ENCODE assay signal across 14 cellular contexts in the genomic region with DNA sequence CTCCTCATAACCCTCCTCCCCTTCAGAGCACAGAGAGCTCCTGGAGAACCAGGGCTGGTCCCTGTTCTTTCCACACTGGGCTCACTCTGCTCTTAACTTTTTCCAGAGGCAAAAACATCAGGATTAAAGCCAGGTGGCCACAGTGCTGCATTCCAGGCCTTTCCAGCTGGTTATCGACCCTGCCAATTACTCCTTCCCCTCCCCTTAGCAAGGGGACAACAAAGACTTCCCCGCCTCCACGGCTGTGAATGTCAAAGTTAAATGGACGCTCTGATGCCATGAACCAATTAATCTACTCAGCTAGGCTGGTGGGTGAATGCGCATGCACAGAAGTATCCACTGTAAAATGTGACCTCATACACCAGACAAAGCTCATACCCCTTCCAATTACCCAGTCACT. TPM values are rescaled to one million over a fixed set of nuclear protein-coding genes. Genes with fewer than 3 reads are reported as not detected.
A peak's percentile ranks its signal among the peaks of the same experiment; 100 is the strongest.
DNase-seq lines count a peak whose midpoint lies in the region; ATAC-seq, FAIRE-seq and TF ChIP-seq lines count a peak whose summit lies in the region.
"Had no signal": no experiment of that assay in that cellular context is flagged by ENCODE, and none has a peak within 500 bp of the region (broad histone marks: within the 10 kb centered on the region; RNA-seq: fewer than 3 reads in every experiment).

No MANE protein-coding gene starts in this region.

- H3K4me3 ChIP-seq in right lobe of liver (no peak overlapping the region), HepG2 (replicated peaks in 1 of 3; ENCODE audit: insufficient read depth in 1 of 3, low read depth in 2 of 3, low read length in 3 of 3) (no peak overlapping the region), fibroblast of the aortic adventitia (ENCODE audit: low read depth, low read length) (no peak overlapping the region), neural progenitor cell (no peak overlapping the region), vagina (no peak overlapping the region)

- intact Hi-C loops in right lobe of liver (cut with DNase I) (no loop called here), HepG2 (cut with micrococcal nuclease; ENCODE audit: unreplicated experiment) (no loop called here), vagina (cut with DNase I) (no loop called here)

- POLR2A ChIA-PET in HepG2 (lab: Yijun Ruan, JAX): interaction anchor here (1.0 to 2.8 kb wide), 4 partner anchors 13 to 71 kb away, joined by 3 to 16 read pairs (median 6); a partner anchor contains a TSS

- H3K27me3 ChIP-seq in right lobe of liver (no peaks in the 10 kb centered on the region), HepG2 (ENCODE audit: control insufficient read depth in 1 of 2, insufficient read depth in 2 of 2, low read length in 2 of 2) (no peaks in the 10 kb centered on the region), neural progenitor cell (no peaks in the 10 kb centered on the region), vagina (no peaks in the 10 kb centered on the region)
- H3K27me3 ChIP-seq: neutrophil had no signal

- H3K36me3 Mint-ChIP-seq in neural progenitor cell: peaks cover 43% of the 10 kb centered on the region

- H3K36me3 ChIP-seq in right lobe of liver (peaks cover 5 to 57% (median 12%) of the 10 kb centered on the region in 4 donors), HepG2 (replicated peaks in 1 of 2; ENCODE audit: control insufficient read depth in 1 of 2, insufficient read depth in 2 of 2, low read length in 2 of 2) (peaks cover 49 to 79% of the 10 kb centered on the region in 2 experiments), neural progenitor cell (peaks cover 6% of the 10 kb centered on the region), vagina (peaks cover 9 to 69% of the 10 kb centered on the region in 2 donors)

- TF ChIP-seq RAD21 in HepG2 (CRISPR knock-in tag; IDR thresholded peaks at IDR 0.05): no peak

- CTCF ChIA-PET in HepG2 (lab: Yijun Ruan, JAX; ENCODE audit: low intra/inter-chr PET ratio, low total read pairs): no interaction called here

- TF ChIP-seq CTCF in right lobe of liver (IDR thresholded peaks at IDR 0.05) (no peak), HepG2 (CRISPR knock-in tag; IDR thresholded peaks at IDR 0.05) (no peak), fibroblast of the aortic adventitia (IDR thresholded peaks at IDR 0.05; ENCODE audit: insufficient read depth, low read length) (no peak), neural progenitor cell (IDR thresholded peaks at IDR 0.05) (no peak), vagina (IDR thresholded peaks at IDR 0.05) (no peak)

- FAIRE-seq in HepG2 (lab: Jason Lieb, UNC): no peak
- FAIRE-seq: GM18507 had no signal

- TF ChIP-seq POLR2A in right lobe of liver (IDR thresholded peaks at IDR 0.05) (no peak), HepG2 (IDR thresholded peaks at IDR 0.05; ENCODE audit: insufficient read depth in 1 of 2, low read depth in 2 of 2, low read length in 2 of 2) (no peak), vagina (IDR thresholded peaks at IDR 0.05) (no peak)

- H4K20me1 ChIP-seq in HepG2 (ENCODE audit: insufficient read depth, low read length): no peaks in the 10 kb centered on the region
- H4K20me1 ChIP-seq in neural progenitor cell (ENCODE audit: low read depth): peaks cover 8% of the 10 kb centered on the region

- H3K4me2 ChIP-seq in HepG2 (ENCODE audit: low read depth, low read length) (no peak overlapping the region), neural progenitor cell (no peak overlapping the region)

- H3K9me3 Mint-ChIP-seq in neural progenitor cell: no peaks in the 10 kb centered on the region

- H3F3A ChIP-seq in neural progenitor cell (ENCODE audit: low read depth): peaks cover 5% of the 10 kb centered on the region

- H3K4me1 ChIP-seq in right lobe of liver: peaks cover 0 to 17% (median 10%) of the 10 kb centered on the region in 4 donors
- peaks cover 25% of the 10 kb centered on the region for H3K4me1 ChIP-seq in HepG2 (ENCODE audit: insufficient read depth, low read length)
- no peaks in the 10 kb centered on the region for H3K4me1 ChIP-seq in neural progenitor cell
- peaks cover 18% of the 10 kb centered on the region for H3K4me1 ChIP-seq in vagina

- WGBS in right lobe of liver (ENCODE audit: insufficient coverage, low coverage, low lambda C conversion rate, missing lambda C conversion rate): 34% methylated on average over 5 of the region's 5 CpGs
- WGBS in HepG2 (ENCODE audit: low lambda C conversion rate): 89% methylated on average over 5 of the region's 5 CpGs

- H3K27me3 Mint-ChIP-seq in neural progenitor cell (ENCODE audit: insufficient read depth, low read depth): peaks cover 6% of the 10 kb centered on the region

- H3K27ac ChIP-seq in right lobe of liver (peak overlapping the region; percentile 10 to 87 (median 24)), HepG2 (ENCODE audit: extremely low read length, insufficient read depth, low read length) (no peak overlapping the region), neural progenitor cell (no peak overlapping the region), vagina (peak overlapping the region; percentile 85)
- H3K27ac ChIP-seq: neutrophil had no signal

- ATAC-seq in right lobe of liver (peak; percentile 36 to 77 (median 53)), HepG2 (no peak), HG03025 (IDR thresholded peaks at IDR 0.05; ENCODE audit: low FRiP score, unreplicated experiment) (no peak), GM18517 (IDR thresholded peaks at IDR 0.05; ENCODE audit: unreplicated experiment) (no peak)

- DNase-seq in right lobe of liver (peak in 1 of 3 donors; percentile 59), HepG2 (ENCODE audit: low spot score) (no peak), fibroblast of the aortic adventitia (ENCODE audit: low read depth) (peak; percentile 88), neural progenitor cell (ENCODE audit: low spot score) (no peak), vagina (ENCODE audit: extremely low spot score in 2 of 2) (no peak)
- DNase-seq in activated T-cell treated with anti-CD3 and anti-CD28 coated beads, Interleukin-2, amount 50 U/mL, for 48 hours: no peak
- DNase-seq: DND-41; MV-4-11; stimulated activated CD4-positive, alpha-beta T cell treated with anti-CD3 and anti-CD28 coated beads, Interleukin-1b, Interleukin-23, amount 100 ng/mL, for 48 hours had no signal

- no peak for TF ChIP-seq EP300 in HepG2 (IDR thresholded peaks at IDR 0.05; ENCODE audit: low read depth in 2 of 2, low read length in 2 of 2)
- no peak for TF ChIP-seq EP300 in HepG2 (CRISPR knock-in tag; IDR thresholded peaks at IDR 0.05; ENCODE audit: borderline replicate concordance)

- no peaks in the 10 kb centered on the region for H3K9me3 ChIP-seq in right lobe of liver
- H3K9me3 ChIP-seq in HepG2 (ENCODE audit: low read length): no peaks in the 10 kb centered on the region
- no peaks in the 10 kb centered on the region for H3K9me3 ChIP-seq in neural progenitor cell (ENCODE audit: low read depth)
- no peaks in the 10 kb centered on the region for H3K9me3 ChIP-seq in vagina
- H3K9me3 ChIP-seq: neutrophil had no signal

- H3K4me1 Mint-ChIP-seq in neural progenitor cell: peaks cover 10% of the 10 kb centered on the region

- no TSS peak for BruUV-seq in HepG2 (replicated peaks; lab: Mats Ljungman, UMichigan)

- no peak overlapping the region for H3K4me3 Mint-ChIP-seq in neural progenitor cell

- H3K27ac Mint-ChIP-seq in neural progenitor cell: peak overlapping the region; percentile 4

- no peaks in the 10 kb centered on the region for H3K79me2 ChIP-seq in HepG2 (ENCODE audit: insufficient read depth, low read length)
- no peaks in the 10 kb centered on the region for H3K79me2 ChIP-seq in neural progenitor cell (ENCODE audit: low read depth)

- H3K9ac ChIP-seq in HepG2 (ENCODE audit: insufficient read depth, low read depth, low read length): no peak overlapping the region
- H3K9ac ChIP-seq in neural progenitor cell: no peak overlapping the region

- in situ Hi-C loops in HepG2 (cut with HindIII; ENCODE audit: extremely low pct_ligation_motif_present, low pct_unique_long_range_greater_than_20kb): no loop called here

- H2AFZ ChIP-seq in HepG2 (ENCODE audit: low read length) (no peak overlapping the region), neural progenitor cell (replicated peaks) (no peak overlapping the region)

RNA-seq across cellular contexts. Expression of a gene that starts 23.1 kb away (rescaled TPM):
- total RNA-seq in right lobe of liver (10 to 100 TPM; 16.6 to 95.9 (median 33.6) TPM), HepG2 (2016; rRNA removed; fragmentation: Illumina TruSeq; extraction: Trizol) (218 and 277 TPM in 2 replicates), fibroblast of the aortic adventitia (ENCODE audit: low replicate concordance) (64.1 and 159 TPM in 2 replicates), neural progenitor cell (ENCODE audit: low replicate concordance) (221 and 273 TPM in 2 replicates), vagina (74.9 TPM)
- 24.5 and 29.0 TPM in 2 replicates for total RNA-seq in HepG2 (2016; cell fraction: cytosol; rRNA removed; fragmentation: Illumina TruSeq; extraction: Trizol; ENCODE audit: low read depth)
- total RNA-seq in HepG2 (2016; cell fraction: insoluble cytoplasmic fraction; rRNA removed; fragmentation: Illumina TruSeq; extraction: Trizol): 218 and 232 TPM in 2 replicates
- 75.9 and 85.9 TPM in 2 replicates for total RNA-seq in HepG2 (2016; cell fraction: membrane; rRNA removed; fragmentation: Illumina TruSeq; extraction: Trizol)
- total RNA-seq in HepG2 (2016; cell fraction: nucleus; rRNA removed; fragmentation: Illumina TruSeq; extraction: Trizol): 147 and 157 TPM in 2 replicates
- 111 and 143 TPM in 2 replicates for polyA plus RNA-seq in HepG2 (2011; rRNA removed)
- polyA plus RNA-seq in HepG2 (2011; cell fraction: cytosol; rRNA removed): 98.4 and 118 TPM in 2 replicates
- polyA plus RNA-seq in HepG2 (2011; cell fraction: nucleus; rRNA removed): 94.3 and 115 TPM in 2 replicates
- polyA plus RNA-seq in HepG2 (2012): 93.3 and 115 TPM in 2 replicates
- polyA plus RNA-seq in HepG2 (2016; cell fraction: cytosol; fragmentation: Illumina TruSeq; extraction: Trizol; ENCODE audit: low read depth): 12.6 and 14.2 TPM in 2 replicates
- 183 and 215 TPM in 2 replicates for polyA plus RNA-seq in HepG2 (2016; cell fraction: insoluble cytoplasmic fraction; fragmentation: Illumina TruSeq; extraction: Trizol; ENCODE audit: low read depth)
- 30.1 and 37.0 TPM in 2 replicates for polyA plus RNA-seq in HepG2 (2016; cell fraction: membrane; fragmentation: Illumina TruSeq; extraction: Trizol; ENCODE audit: low read depth)
- polyA plus RNA-seq in HepG2 (2016; cell fraction: nucleus; fragmentation: Illumina TruSeq; extraction: Trizol; ENCODE audit: insufficient read depth, low read depth): 178 and 193 TPM in 2 replicates
- 364 TPM in 2 replicates for polyA minus RNA-seq in HepG2 (2011; rRNA and poly(A)+ RNA removed; ENCODE audit: low replicate concordance)
- 190 and 249 TPM in 2 replicates for polyA minus RNA-seq in HepG2 (2011; cell fraction: cytosol; rRNA and poly(A)+ RNA removed)
- 60.3 and 96.6 TPM in 2 replicates for polyA minus RNA-seq in HepG2 (2011; cell fraction: nucleus; rRNA and poly(A)+ RNA removed)

RNA-seq across cellular contexts. Expression of a gene that starts 30.4 kb away (rescaled TPM):
- 1 to 10 TPM; 2.9 to 7.0 (median 5.7) TPM for total RNA-seq in right lobe of liver
- 27.5 and 37.1 TPM in 2 replicates for total RNA-seq in HepG2 (2016; rRNA removed; fragmentation: Illumina TruSeq; extraction: Trizol)
- 2.5 and 3.0 TPM in 2 replicates for total RNA-seq in HepG2 (2016; cell fraction: cytosol; rRNA removed; fragmentation: Illumina TruSeq; extraction: Trizol; ENCODE audit: low read depth)
- 25.7 and 35.1 TPM in 2 replicates for total RNA-seq in HepG2 (2016; cell fraction: insoluble cytoplasmic fraction; rRNA removed; fragmentation: Illumina TruSeq; extraction: Trizol)
- 6.3 and 7.6 TPM in 2 replicates for total RNA-seq in HepG2 (2016; cell fraction: membrane; rRNA removed; fragmentation: Illumina TruSeq; extraction: Trizol)
- 18.3 and 20.0 TPM in 2 replicates for total RNA-seq in HepG2 (2016; cell fraction: nucleus; rRNA removed; fragmentation: Illumina TruSeq; extraction: Trizol)
- 7.4 and 7.7 TPM in 2 replicates for polyA plus RNA-seq in HepG2 (2011; rRNA removed)
- polyA plus RNA-seq in HepG2 (2011; cell fraction: cytosol; rRNA removed): 4.0 and 5.2 TPM in 2 replicates
- 5.7 and 5.8 TPM in 2 replicates for polyA plus RNA-seq in HepG2 (2011; cell fraction: nucleus; rRNA removed)
- 1.4 and 1.9 TPM in 2 replicates for polyA plus RNA-seq in HepG2 (2012)
- polyA plus RNA-seq in HepG2 (2016; cell fraction: cytosol; fragmentation: Illumina TruSeq; extraction: Trizol; ENCODE audit: low read depth): 0.03 and 0.08 TPM in 2 replicates
- polyA plus RNA-seq in HepG2 (2016; cell fraction: insoluble cytoplasmic fraction; fragmentation: Illumina TruSeq; extraction: Trizol; ENCODE audit: low read depth): 2.2 and 2.6 TPM in 2 replicates
- polyA plus RNA-seq in HepG2 (2016; cell fraction: membrane; fragmentation: Illumina TruSeq; extraction: Trizol; ENCODE audit: low read depth): 0.37 and 0.49 TPM in 2 replicates
- polyA plus RNA-seq in HepG2 (2016; cell fraction: nucleus; fragmentation: Illumina TruSeq; extraction: Trizol; ENCODE audit: insufficient read depth, low read depth): 5.5 and 6.3 TPM in 2 replicates
- 26.1 and 45.0 TPM in 2 replicates for polyA minus RNA-seq in HepG2 (2011; rRNA and poly(A)+ RNA removed; ENCODE audit: low replicate concordance)
- 22.9 and 26.0 TPM in 2 replicates for polyA minus RNA-seq in HepG2 (2011; cell fraction: cytosol; rRNA and poly(A)+ RNA removed)
- polyA minus RNA-seq in HepG2 (2011; cell fraction: nucleus; rRNA and poly(A)+ RNA removed): 10.8 and 17.8 TPM in 2 replicates
- total RNA-seq in fibroblast of the aortic adventitia (ENCODE audit: low replicate concordance): 29.0 and 30.4 TPM in 2 replicates
- 28.5 and 33.3 TPM in 2 replicates for total RNA-seq in neural progenitor cell (ENCODE audit: low replicate concordance)
- 15.2 TPM for total RNA-seq in vagina

RNA-seq across cellular contexts. Expression of a gene that starts 34.8 kb away (rescaled TPM):
- total RNA-seq in right lobe of liver (under 1 TPM in 3 of 6 experiments, not detected in 3; 0.12 to 0.13 (median 0.12) TPM), HepG2 (2016; rRNA removed; fragmentation: Illumina TruSeq; extraction: Trizol) (0.53 and 0.60 TPM in 2 replicates), fibroblast of the aortic adventitia (ENCODE audit: low replicate concordance) (0.16 and 1.2 TPM in 2 replicates), neural progenitor cell (ENCODE audit: low replicate concordance) (4.1 and 4.6 TPM in 2 replicates), vagina (1.7 TPM)
- 0.18 TPM in 1 of 2 replicates, not detected in the other for total RNA-seq in HepG2 (2016; cell fraction: cytosol; rRNA removed; fragmentation: Illumina TruSeq; extraction: Trizol; ENCODE audit: low read depth)
- total RNA-seq in HepG2 (2016; cell fraction: insoluble cytoplasmic fraction; rRNA removed; fragmentation: Illumina TruSeq; extraction: Trizol): 0.41 and 0.92 TPM in 2 replicates
- total RNA-seq in HepG2 (2016; cell fraction: membrane; rRNA removed; fragmentation: Illumina TruSeq; extraction: Trizol): 0.09 and 0.28 TPM in 2 replicates
- 0.37 and 1.4 TPM in 2 replicates for total RNA-seq in HepG2 (2016; cell fraction: nucleus; rRNA removed; fragmentation: Illumina TruSeq; extraction: Trizol)
- polyA plus RNA-seq in HepG2 (2011; rRNA removed): 0.48 and 0.73 TPM in 2 replicates
- 0.15 and 0.35 TPM in 2 replicates for polyA plus RNA-seq in HepG2 (2011; cell fraction: cytosol; rRNA removed)
- polyA plus RNA-seq in HepG2 (2011; cell fraction: nucleus; rRNA removed): 0.88 and 1.5 TPM in 2 replicates
- 0.57 and 0.59 TPM in 2 replicates for polyA plus RNA-seq in HepG2 (2012)
- polyA plus RNA-seq in HepG2 (2016; cell fraction: cytosol; fragmentation: Illumina TruSeq; extraction: Trizol; ENCODE audit: low read depth): 0.10 TPM in 1 of 2 replicates, not detected in the other
- 0.72 and 1.5 TPM in 2 replicates for polyA plus RNA-seq in HepG2 (2016; cell fraction: insoluble cytoplasmic fraction; fragmentation: Illumina TruSeq; extraction: Trizol; ENCODE audit: low read depth)
- polyA plus RNA-seq in HepG2 (2016; cell fraction: membrane; fragmentation: Illumina TruSeq; extraction: Trizol; ENCODE audit: low read depth): 0.08 TPM in 1 of 2 replicates, not detected in the other
- 0.74 and 1.3 TPM in 2 replicates for polyA plus RNA-seq in HepG2 (2016; cell fraction: nucleus; fragmentation: Illumina TruSeq; extraction: Trizol; ENCODE audit: insufficient read depth, low read depth)
- polyA minus RNA-seq in HepG2 (2011; rRNA and poly(A)+ RNA removed; ENCODE audit: low replicate concordance): 0.48 TPM in 1 of 2 replicates, not detected in the other
- not detected in 2 replicates for polyA minus RNA-seq in HepG2 (2011; cell fraction: cytosol; rRNA and poly(A)+ RNA removed)
- 1.3 and 4.0 TPM in 2 replicates for polyA minus RNA-seq in HepG2 (2011; cell fraction: nucleus; rRNA and poly(A)+ RNA removed)

RNA-seq across cellular contexts. Expression of a gene that starts 58.0 kb away (rescaled TPM):
- not detected for total RNA-seq in right lobe of liver
- 0.04 TPM in 1 of 2 replicates, not detected in the other for total RNA-seq in HepG2 (2016; rRNA removed; fragmentation: Illumina TruSeq; extraction: Trizol)
- total RNA-seq in HepG2 (2016; cell fraction: cytosol; rRNA removed; fragmentation: Illumina TruSeq; extraction: Trizol; ENCODE audit: low read depth): 0.09 TPM in 1 of 2 replicates, not detected in the other
- 0.04 and 0.09 TPM in 2 replicates for total RNA-seq in HepG2 (2016; cell fraction: insoluble cytoplasmic fraction; rRNA removed; fragmentation: Illumina TruSeq; extraction: Trizol)
- not detected in 2 replicates for total RNA-seq in HepG2 (2016; cell fraction: membrane; rRNA removed; fragmentation: Illumina TruSeq; extraction: Trizol)
- total RNA-seq in HepG2 (2016; cell fraction: nucleus; rRNA removed; fragmentation: Illumina TruSeq; extraction: Trizol): not detected in 2 replicates
- polyA plus RNA-seq in HepG2 (2011; rRNA removed): 0.05 and 0.08 TPM in 2 replicates
- 0.03 TPM in 1 of 2 replicates, not detected in the other for polyA plus RNA-seq in HepG2 (2011; cell fraction: cytosol; rRNA removed)
- 0.05 and 0.13 TPM in 2 replicates for polyA plus RNA-seq in HepG2 (2011; cell fraction: nucleus; rRNA removed)
- not detected in 2 replicates for polyA plus RNA-seq in HepG2 (2012)
- not detected in 2 replicates for polyA plus RNA-seq in HepG2 (2016; cell fraction: cytosol; fragmentation: Illumina TruSeq; extraction: Trizol; ENCODE audit: low read depth)
- polyA plus RNA-seq in HepG2 (2016; cell fraction: insoluble cytoplasmic fraction; fragmentation: Illumina TruSeq; extraction: Trizol; ENCODE audit: low read depth): not detected in 2 replicates
- not detected in 2 replicates for polyA plus RNA-seq in HepG2 (2016; cell fraction: membrane; fragmentation: Illumina TruSeq; extraction: Trizol; ENCODE audit: low read depth)
- not detected in 2 replicates for polyA plus RNA-seq in HepG2 (2016; cell fraction: nucleus; fragmentation: Illumina TruSeq; extraction: Trizol; ENCODE audit: insufficient read depth, low read depth)
- polyA minus RNA-seq in HepG2 (2011; rRNA and poly(A)+ RNA removed; ENCODE audit: low replicate concordance): 0.12 TPM in 1 of 2 replicates, not detected in the other
- not detected in 2 replicates for polyA minus RNA-seq in HepG2 (2011; cell fraction: cytosol; rRNA and poly(A)+ RNA removed)
- not detected in 2 replicates for polyA minus RNA-seq in HepG2 (2011; cell fraction: nucleus; rRNA and poly(A)+ RNA removed)
- 0.09 and 0.90 TPM in 2 replicates for total RNA-seq in fibroblast of the aortic adventitia (ENCODE audit: low replicate concordance)
- total RNA-seq in neural progenitor cell (ENCODE audit: low replicate concordance): 0.65 TPM in 1 of 2 replicates, not detected in the other
- total RNA-seq in vagina: not detected
- total RNA-seq: epithelial cell of proximal tubule had no signal

RNA-seq across cellular contexts. Expression of a gene that starts 59.6 kb away (rescaled TPM):
- total RNA-seq in right lobe of liver: 10 to 100 TPM; 19.9 to 30.7 (median 23.1) TPM
- total RNA-seq in HepG2 (2016; rRNA removed; fragmentation: Illumina TruSeq; extraction: Trizol): 92.1 and 104 TPM in 2 replicates
- 128 and 164 TPM in 2 replicates for total RNA-seq in HepG2 (2016; cell fraction: cytosol; rRNA removed; fragmentation: Illumina TruSeq; extraction: Trizol; ENCODE audit: low read depth)
- total RNA-seq in HepG2 (2016; cell fraction: insoluble cytoplasmic fraction; rRNA removed; fragmentation: Illumina TruSeq; extraction: Trizol): 87.1 and 106 TPM in 2 replicates
- total RNA-seq in HepG2 (2016; cell fraction: membrane; rRNA removed; fragmentation: Illumina TruSeq; extraction: Trizol): 198 and 220 TPM in 2 replicates
- 52.2 and 64.7 TPM in 2 replicates for total RNA-seq in HepG2 (2016; cell fraction: nucleus; rRNA removed; fragmentation: Illumina TruSeq; extraction: Trizol)
- 119 and 126 TPM in 2 replicates for polyA plus RNA-seq in HepG2 (2011; rRNA removed)
- polyA plus RNA-seq in HepG2 (2011; cell fraction: cytosol; rRNA removed): 116 and 145 TPM in 2 replicates
- 119 TPM in 2 replicates for polyA plus RNA-seq in HepG2 (2011; cell fraction: nucleus; rRNA removed)
- 77.4 and 82.6 TPM in 2 replicates for polyA plus RNA-seq in HepG2 (2012)
- 148 and 199 TPM in 2 replicates for polyA plus RNA-seq in HepG2 (2016; cell fraction: cytosol; fragmentation: Illumina TruSeq; extraction: Trizol; ENCODE audit: low read depth)
- 108 and 113 TPM in 2 replicates for polyA plus RNA-seq in HepG2 (2016; cell fraction: insoluble cytoplasmic fraction; fragmentation: Illumina TruSeq; extraction: Trizol; ENCODE audit: low read depth)
- 207 and 224 TPM in 2 replicates for polyA plus RNA-seq in HepG2 (2016; cell fraction: membrane; fragmentation: Illumina TruSeq; extraction: Trizol; ENCODE audit: low read depth)
- 109 and 119 TPM in 2 replicates for polyA plus RNA-seq in HepG2 (2016; cell fraction: nucleus; fragmentation: Illumina TruSeq; extraction: Trizol; ENCODE audit: insufficient read depth, low read depth)
- polyA minus RNA-seq in HepG2 (2011; rRNA and poly(A)+ RNA removed; ENCODE audit: low replicate concordance): 36.5 and 43.6 TPM in 2 replicates
- 32.3 and 34.1 TPM in 2 replicates for polyA minus RNA-seq in HepG2 (2011; cell fraction: cytosol; rRNA and poly(A)+ RNA removed)
- polyA minus RNA-seq in HepG2 (2011; cell fraction: nucleus; rRNA and poly(A)+ RNA removed): 48.5 and 53.7 TPM in 2 replicates
- total RNA-seq in fibroblast of the aortic adventitia (ENCODE audit: low replicate concordance): 38.5 and 93.2 TPM in 2 replicates
- total RNA-seq in neural progenitor cell (ENCODE audit: low replicate concordance): 99.5 and 106 TPM in 2 replicates
- 71.5 TPM for total RNA-seq in vagina

Comparison
In these comparisons a context has a peak if more than half of its experiments do, and no peak if none do; other contexts are left out.
1. ATAC-seq: peak in right lobe of liver (4 of 4); none in HepG2 (single experiment), HG03025 (single experiment) and GM18517 (single experiment).
2. H3K27ac ChIP-seq: peak in right lobe of liver (3 of 3) and vagina (single experiment); none in HepG2 (single experiment) and neural progenitor cell (single experiment).